In genomic region chr6:38054526-38054925, GRCh38 we compare ENCODE assay signal across 20 cellular contexts.
A peak's percentile ranks its signal among the peaks of the same experiment; 100 is the strongest.
DNase-seq lines count a peak whose midpoint lies in the region; ATAC-seq, FAIRE-seq and TF ChIP-seq lines count a peak whose summit lies in the region.
"Had no signal": no experiment of that assay in that cellular context is flagged by ENCODE, and none has a peak within 500 bp of the region (broad histone marks: within the 10 kb centered on the region; RNA-seq: fewer than 3 reads in every experiment).

No MANE protein-coding gene starts in this region.

- TF ChIP-seq POLR2A in HepG2 (IDR thresholded peaks at IDR 0.05; ENCODE audit: insufficient read depth in 1 of 2, low read depth in 2 of 2, low read length in 2 of 2) (no peak), right lobe of liver (IDR thresholded peaks at IDR 0.05) (no peak)

- no peak for TF ChIP-seq RAD21 in HepG2 (CRISPR knock-in tag; IDR thresholded peaks at IDR 0.05)

- H3K36me3 ChIP-seq in HepG2 (replicated peaks in 1 of 2; ENCODE audit: control insufficient read depth in 1 of 2, insufficient read depth in 2 of 2, low read length in 2 of 2) (no peaks in the 10 kb centered on the region; a peak in 2 of 5 replicates), right lobe of liver (no peaks in the 10 kb centered on the region), hepatocyte (replicated peaks; ENCODE audit: insufficient read depth, low read depth) (no peaks in the 10 kb centered on the region), small intestine (ENCODE audit: control insufficient read depth in 2 of 2, insufficient read depth in 2 of 2, low read length in 2 of 2) (no peaks in the 10 kb centered on the region), GM23338 (ENCODE audit: insufficient read depth) (no peaks in the 10 kb centered on the region)

- FAIRE-seq in HepG2 (lab: Jason Lieb, UNC) = peak; percentile 68
- no peak for FAIRE-seq in small intestine (lab: Jason Lieb, UNC)
- FAIRE-seq: G401.6, GM12892, GM19239 had no signal

- intact Hi-C loops in HepG2 (cut with micrococcal nuclease; ENCODE audit: unreplicated experiment) (no loop called here), right lobe of liver (cut with DNase I) (no loop called here)

- 37% methylated on average over 2 of the region's 2 CpGs for WGBS in HepG2 (ENCODE audit: low lambda C conversion rate)
- WGBS in right lobe of liver (ENCODE audit: insufficient coverage, low coverage, low lambda C conversion rate, missing lambda C conversion rate) = 100% methylated on average over 2 of the region's 2 CpGs
- 66% methylated on average over 2 of the region's 2 CpGs for WGBS in hepatocyte (ENCODE audit: low lambda C conversion rate, missing lambda C conversion rate)
- 67 to 80% (median 79%) methylated on average over 2 of the region's 2 CpGs for WGBS in small intestine, 3 donors

- peaks cover 24% of the 10 kb centered on the region for H3K4me1 Mint-ChIP-seq in T-helper 17 cell
- H3K4me1 Mint-ChIP-seq in GM23338 = peaks cover 42% of the 10 kb centered on the region

- H3K9ac ChIP-seq in HepG2 (ENCODE audit: insufficient read depth, low read depth, low read length) = no peak overlapping the region
- H3K9ac ChIP-seq: GM23248 had no signal

- H3K27ac ChIP-seq in HepG2 (ENCODE audit: extremely low read length, insufficient read depth, low read length) = peak overlapping the region; percentile 45
- no peak overlapping the region for H3K27ac ChIP-seq in right lobe of liver
- H3K27ac ChIP-seq in hepatocyte = no peak overlapping the region
- H3K27ac ChIP-seq in small intestine (ENCODE audit: low read depth in 1 of 2, low read length in 1 of 2) = no peak overlapping the region
- no peak overlapping the region for H3K27ac ChIP-seq in GM23338 (ENCODE audit: low read depth)
- H3K27ac ChIP-seq: C4-2B, GM23248 had no signal

- H3K4me3 Mint-ChIP-seq in T-helper 17 cell (no peak overlapping the region), GM23338 (no peak overlapping the region)
- H3K4me3 Mint-ChIP-seq: CD4-positive, CD25-positive, alpha-beta regulatory T cell; CD8-positive, alpha-beta T cell; H9 had no signal

- H3K27ac Mint-ChIP-seq in T-helper 17 cell (peak overlapping the region; percentile 14), GM23338 (no peak overlapping the region)
- H3K27ac Mint-ChIP-seq: CD4-positive, CD25-positive, alpha-beta regulatory T cell; CD8-positive, alpha-beta T cell had no signal

- no peaks in the 10 kb centered on the region for H3K9me3 ChIP-seq in HepG2 (ENCODE audit: low read length)
- H3K9me3 ChIP-seq in right lobe of liver = no peaks in the 10 kb centered on the region
- no peaks in the 10 kb centered on the region for H3K9me3 ChIP-seq in T-helper 17 cell (ENCODE audit: control insufficient read depth, low read length, poor library complexity, severe bottlenecking)
- H3K9me3 ChIP-seq in hepatocyte (ENCODE audit: low read depth) = no peaks in the 10 kb centered on the region
- H3K9me3 ChIP-seq in small intestine (ENCODE audit: control insufficient read depth, low read depth) = no peaks in the 10 kb centered on the region
- H3K9me3 ChIP-seq: Caco-2 had no signal

- POLR2A ChIA-PET in HepG2 (lab: Yijun Ruan, JAX) = interaction anchor here (1.5 kb wide), 1 partner anchor 10 kb away, joined by 3 read pairs; no protein-coding TSS in a partner anchor

- no peaks in the 10 kb centered on the region for H3K27me3 ChIP-seq in HepG2 (ENCODE audit: control insufficient read depth in 1 of 2, insufficient read depth in 2 of 2, low read length in 2 of 2)
- H3K27me3 ChIP-seq in right lobe of liver = no peaks in the 10 kb centered on the region
- H3K27me3 ChIP-seq in hepatocyte = no peaks in the 10 kb centered on the region
- no peaks in the 10 kb centered on the region for H3K27me3 ChIP-seq in small intestine (ENCODE audit: control insufficient read depth in 2 of 2, insufficient read depth in 2 of 2, low read length in 2 of 2)
- no peaks in the 10 kb centered on the region for H3K27me3 ChIP-seq in GM23338 (ENCODE audit: insufficient read depth)

- in situ Hi-C loops in HepG2 (cut with HindIII; ENCODE audit: extremely low pct_ligation_motif_present, low pct_unique_long_range_greater_than_20kb) = no loop called here

- no peaks in the 10 kb centered on the region for H3F3A ChIP-seq in GM23338 (replicated peaks; ENCODE audit: low read depth)

- CTCF ChIA-PET in HepG2 (lab: Yijun Ruan, JAX; ENCODE audit: low intra/inter-chr PET ratio, low total read pairs) = no interaction called here

- H3K9me2 ChIP-seq in hepatocyte (replicated peaks; ENCODE audit: insufficient read depth) (no peaks in the 10 kb centered on the region), GM23338 (ENCODE audit: insufficient read depth) (no peaks in the 10 kb centered on the region)

- TF ChIP-seq EP300 in HepG2 (IDR thresholded peaks at IDR 0.05; ENCODE audit: low read depth in 2 of 2, low read length in 2 of 2) (peak in 1 of 2 experiments; percentile 29; a peak in 1 of 4 replicates), HepG2 (CRISPR knock-in tag; IDR thresholded peaks at IDR 0.05; ENCODE audit: borderline replicate concordance) (no peak)

- peak overlapping the region; percentile 14; the same call in 1 of the 2 replicates for H3K4me2 ChIP-seq in HepG2 (ENCODE audit: low read depth, low read length)
- peak overlapping the region; percentile 45 for H3K4me2 ChIP-seq in hepatocyte
- no peak overlapping the region for H3K4me2 ChIP-seq in GM23338

- H2AFZ ChIP-seq in HepG2 (ENCODE audit: low read length) (no peak overlapping the region), hepatocyte (no peak overlapping the region), GM23338 (no peak overlapping the region)
- H2AFZ ChIP-seq: GM23248 had no signal

- H3K9me3 Mint-ChIP-seq in GM23338 = no peaks in the 10 kb centered on the region; the same call in 2 of the 3 replicates
- H3K9me3 Mint-ChIP-seq: CD8-positive, alpha-beta T cell; H9 had no signal

- BruUV-seq in HepG2 (replicated peaks; lab: Mats Ljungman, UMichigan) = no TSS peak

- H3K4me1 ChIP-seq in HepG2 (ENCODE audit: insufficient read depth, low read length) = peaks cover 44% of the 10 kb centered on the region
- no peaks in the 10 kb centered on the region for H3K4me1 ChIP-seq in right lobe of liver
- no peaks in the 10 kb centered on the region for H3K4me1 ChIP-seq in hepatocyte (ENCODE audit: insufficient read depth)
- H3K4me1 ChIP-seq in small intestine (ENCODE audit: control insufficient read depth in 2 of 2, insufficient read depth in 1 of 2, low read depth in 1 of 2, low read length in 1 of 2) = no peaks in the 10 kb centered on the region
- peaks cover 42% of the 10 kb centered on the region for H3K4me1 ChIP-seq in GM23338 (ENCODE audit: insufficient read depth)
- H3K4me1 ChIP-seq: Caco-2 had no signal

- H3K4me3 ChIP-seq in HepG2 (replicated peaks in 1 of 3; ENCODE audit: insufficient read depth in 1 of 3, low read depth in 2 of 3, low read length in 3 of 3) (no peak overlapping the region), right lobe of liver (no peak overlapping the region), hepatocyte (no peak overlapping the region), small intestine (ENCODE audit: low read depth in 1 of 2, low read length in 2 of 2) (no peak overlapping the region), GM23338 (no peak overlapping the region)
- H3K4me3 ChIP-seq: GM23248 had no signal

- H3K79me2 ChIP-seq in HepG2 (ENCODE audit: insufficient read depth, low read length) (peaks cover 5% of the 10 kb centered on the region), hepatocyte (peaks cover 95% of the 10 kb centered on the region), GM23338 (replicated peaks; ENCODE audit: insufficient read depth) (no peaks in the 10 kb centered on the region; the same call in 1 of the 2 replicates)

- ATAC-seq in HepG2 (peak; percentile 86), right lobe of liver (no peak), T-helper 17 cell (no peak), GM23338 (no peak)
- ATAC-seq: CD8-positive, alpha-beta T cell; HCT116 had no signal

- no peaks in the 10 kb centered on the region for H4K20me1 ChIP-seq in HepG2 (ENCODE audit: insufficient read depth, low read length)
- H4K20me1 ChIP-seq in hepatocyte (ENCODE audit: insufficient read depth, poor library complexity, severe bottlenecking) = peaks cover 68% of the 10 kb centered on the region
- H4K20me1 ChIP-seq in GM23338 (replicated peaks; ENCODE audit: insufficient read depth) = no peaks in the 10 kb centered on the region; the same call in 1 of the 2 replicates

- H3K36me3 Mint-ChIP-seq in T-helper 17 cell (ENCODE audit: low read depth) = peaks cover 2% of the 10 kb centered on the region
- H3K36me3 Mint-ChIP-seq in GM23338 (ENCODE audit: low read depth) = peaks cover 5% of the 10 kb centered on the region

- no peak for TF ChIP-seq CTCF in HepG2 (CRISPR knock-in tag; IDR thresholded peaks at IDR 0.05)
- TF ChIP-seq CTCF in right lobe of liver (IDR thresholded peaks at IDR 0.05) = no peak
- TF ChIP-seq CTCF in hepatocyte (IDR thresholded peaks at IDR 0.05; ENCODE audit: poor library complexity) = no peak
- TF ChIP-seq CTCF in GM23338 (conservative IDR thresholded peaks at IDR 0.05; ENCODE audit: low read depth in 2 of 2) = no peak

- H3K27me3 Mint-ChIP-seq in T-helper 17 cell (no peaks in the 10 kb centered on the region), GM23338 (ENCODE audit: insufficient read depth, low read depth, poor library complexity) (peaks cover 8% of the 10 kb centered on the region)
- H3K27me3 Mint-ChIP-seq: CD4-positive, CD25-positive, alpha-beta regulatory T cell had no signal

- DNase-seq in HepG2 (ENCODE audit: low spot score) (peak; percentile 70), right lobe of liver (no peak), T-helper 17 cell (no peak), hepatocyte (ENCODE audit: low spot score) (no peak), small intestine (peak; percentile 13), medulla oblongata (ENCODE audit: extremely low spot score) (no peak), C1 segment of cervical spinal cord (lab: John Stamatoyannopoulos, UW) (no peak), GM23338 (ENCODE audit: low spot score) (no peak)
- DNase-seq: Caco-2; CD4-positive, CD25-positive, alpha-beta regulatory T cell; CD8-positive, alpha-beta T cell; DMS153; DND-41; GM23248; H9 had no signal

TF ChIP-seq in HepG2, 621 proteins besides CTCF, POLR2A, EP300 and RAD21 (continues in another document):
- no peak for TF ChIP-seq RBM39 (IDR thresholded peaks at IDR 0.05; ENCODE audit: low read depth, low read length, poor library complexity, severe bottlenecking)

TF ChIP-seq in GM23338, 12 proteins besides CTCF, POLR2A, EP300 and RAD21 (continues in another document):
- no peak for TF ChIP-seq POLR2AphosphoS5 (IDR thresholded peaks at IDR 0.05; ENCODE audit: low read depth)

Comparison
In these comparisons a context has a peak if more than half of its experiments do, and no peak if none do; other contexts are left out.
1. DNase-seq: peak in HepG2 (single experiment) and small intestine (single experiment); none in right lobe of liver (0 of 3), T-helper 17 cell (0 of 3), hepatocyte (single experiment), medulla oblongata (single experiment), C1 segment of cervical spinal cord (0 of 14) and GM23338 (single experiment).